8 cellular contexts compared by ENCODE assay signal in the genomic region with DNA sequence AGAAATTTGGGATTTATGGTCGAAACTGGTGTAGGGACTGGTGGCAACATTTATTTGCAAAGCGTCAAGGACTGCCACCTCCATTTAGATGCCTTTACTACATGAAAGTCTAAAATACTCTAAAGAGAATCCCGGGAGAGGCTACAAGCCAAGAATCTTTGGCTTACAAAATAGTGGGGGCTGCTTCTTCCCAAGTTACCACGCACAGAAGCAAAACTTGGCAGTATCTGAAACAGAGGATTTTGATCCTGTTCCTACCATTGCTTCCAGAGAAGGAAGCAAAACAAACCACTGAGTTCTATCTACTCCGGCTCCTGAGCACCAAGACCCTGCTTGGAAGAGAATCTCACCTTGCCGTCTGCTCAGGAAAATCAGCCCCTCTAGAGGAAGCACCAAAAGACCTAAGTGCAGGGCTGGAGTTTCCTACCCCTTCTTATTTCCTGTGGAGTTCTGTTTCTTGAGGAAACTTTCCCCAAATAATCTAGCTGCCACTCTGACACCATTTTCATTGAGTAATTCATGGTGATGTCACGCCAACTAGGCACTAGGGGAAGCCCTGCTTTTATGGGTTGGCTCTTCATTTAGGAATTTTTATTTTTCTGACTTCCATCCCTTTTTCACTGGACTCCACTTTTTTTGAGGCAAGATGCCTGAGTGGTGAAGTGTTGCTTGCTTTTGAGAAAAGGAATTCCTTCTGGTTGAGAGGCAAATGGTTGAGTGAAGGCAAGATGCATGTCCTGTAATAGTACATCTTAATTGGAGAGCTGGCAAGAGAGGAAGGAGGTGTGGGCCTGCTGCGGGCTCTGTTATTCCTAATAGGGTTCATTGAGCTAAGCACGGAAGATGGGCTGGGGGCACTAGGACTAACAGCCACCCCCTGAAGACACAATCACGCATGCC. TPM values are rescaled to one million over a fixed set of nuclear protein-coding genes. Genes with fewer than 3 reads are reported as not detected.
DNase-seq lines count a peak whose midpoint lies in the region; ATAC-seq and TF ChIP-seq lines count a peak whose summit lies in the region.

No MANE protein-coding gene starts in this region.

- peak overlapping the region; percentile 88 to 100 (median 99) for H3K27ac Mint-ChIP-seq in CD4-positive, alpha-beta memory T cell

- H3K18ac ChIP-seq in IMR-90 (ENCODE audit: low read depth, low read length), result peak overlapping the region; percentile 90

- CTCF ChIA-PET in CD4-positive, alpha-beta memory T cell (lab: Charles Lee; ENCODE audit: partially characterized antibody), result interaction anchor here (0.7 to 13.5 kb wide), 22 partner anchors 8 to 196 kb away, joined by 3 to 173 read pairs (median 4); no protein-coding TSS in a partner anchor
- CTCF ChIA-PET in IMR-90 (lab: Yijun Ruan, JAX), result interaction anchor here (1.0 to 1.1 kb wide), 2 partner anchors 14 to 18 kb away, joined by 3 to 4 read pairs; no protein-coding TSS in a partner anchor

- H3K4me1 Mint-ChIP-seq in CD4-positive, alpha-beta memory T cell, result peaks cover 72 to 100% (median 90%) of the 10 kb centered on the region in 4 donors

- H4K91ac ChIP-seq in IMR-90 (ENCODE audit: insufficient read depth, low read depth, low read length), result peak overlapping the region; percentile 51

- peak overlapping the region; percentile 79; the same call in 1 of the 2 replicates for H4K5ac ChIP-seq in IMR-90 (ENCODE audit: low read depth, low read length)

- no peaks in the 10 kb centered on the region for H3K79me1 ChIP-seq in IMR-90 (ENCODE audit: low read depth in 1 of 2, low read length in 2 of 2)

- H2BK20ac ChIP-seq in IMR-90 (ENCODE audit: low read depth, low read length), result peak overlapping the region; percentile 83

- H3K4me2 ChIP-seq in IMR-90 (ENCODE audit: low read depth, low read length), result peak overlapping the region; percentile 69

- peak overlapping the region; percentile 26 to 76 for H4K8ac ChIP-seq in IMR-90 (ENCODE audit: low read depth in 2 of 2, low read length in 2 of 2)

- TF ChIP-seq POLR2A in IMR-90 (IDR thresholded peaks at IDR 0.05; ENCODE audit: low read depth, low read length), result no peak

- in situ Hi-C loops in IMR-90 (cut with MboI; ENCODE audit: low sequenced_read_pairs) (no loop called here), brain microvascular endothelial cell (cut with HindIII; ENCODE audit: low pct_ligation_motif_present, low sequenced_read_pairs) (no loop called here)

- intact Hi-C loops in CD4-positive, alpha-beta memory T cell (cut with micrococcal nuclease), result loop anchor here (2.0 kb wide), 1 partner anchor 36 kb away; a partner anchor contains a TSS
- intact Hi-C loops in IMR-90 (cut with micrococcal nuclease), result loop anchor here (2.0 kb wide), 1 partner anchor 30 kb away; no protein-coding TSS in a partner anchor
- intact Hi-C loops in mucosa of descending colon (cut with DNase I, micrococcal nuclease), result no loop called here

- H3K27me3 Mint-ChIP-seq in CD4-positive, alpha-beta memory T cell, result no peaks in the 10 kb centered on the region

- peak in 1 of 5 donors; percentile 62 for DNase-seq in CD4-positive, alpha-beta memory T cell
- DNase-seq in IMR-90 (peak; percentile 92), brain microvascular endothelial cell (peak; percentile 49), mucosa of descending colon (no peak), Ammon's horn (ENCODE audit: low spot score) (no peak), OCI-M1 (lab: John Stamatoyannopoulos, UW) (no peak)

- H3K36me3 Mint-ChIP-seq in CD4-positive, alpha-beta memory T cell, result no peaks in the 10 kb centered on the region

- H3K4me3 ChIP-seq in CD4-positive, alpha-beta memory T cell (ENCODE audit: low read length in 2 of 2), result peak overlapping the region; percentile 9 to 17
- H3K4me3 ChIP-seq in IMR-90 (ENCODE audit: insufficient read depth, low read depth, low read length) (no peak overlapping the region), brain microvascular endothelial cell (ENCODE audit: low read depth, low read length) (no peak overlapping the region), mucosa of descending colon (no peak overlapping the region)

- no peaks in the 10 kb centered on the region for H3K27me3 ChIP-seq in CD4-positive, alpha-beta memory T cell (ENCODE audit: insufficient read depth, low read length)
- no peaks in the 10 kb centered on the region for H3K27me3 ChIP-seq in IMR-90 (ENCODE audit: control insufficient read depth, insufficient read depth, low read length)
- no peaks in the 10 kb centered on the region for H3K27me3 ChIP-seq in brain microvascular endothelial cell (replicated peaks)

- H3K4ac ChIP-seq in IMR-90 (ENCODE audit: low read depth, low read length), result peak overlapping the region; percentile 70

- WGBS in IMR-90 (ENCODE audit: extremely low coverage in 2 of 2, insufficient read length in 1 of 2), 2 experiments, result no CpG with 5 or more reads among the region's 10 CpGs

- peak overlapping the region; percentile 88 for H2BK5ac ChIP-seq in IMR-90 (ENCODE audit: low read depth, low read length, poor library complexity, severe bottlenecking)

- H2BK120ac ChIP-seq in IMR-90 (ENCODE audit: low read depth, low read length), result peak overlapping the region; percentile 78

- peak overlapping the region; percentile 20; the same call in 1 of the 2 replicates for H3K23ac ChIP-seq in IMR-90 (ENCODE audit: low read depth, low read length)

- H3K9me3 ChIP-seq in CD4-positive, alpha-beta memory T cell (ENCODE audit: control insufficient read depth in 1 of 2, low read length in 2 of 2), result no peaks in the 10 kb centered on the region
- H3K9me3 ChIP-seq in IMR-90 (ENCODE audit: control insufficient read depth, insufficient read depth, low read length) (no peaks in the 10 kb centered on the region), mucosa of descending colon (no peaks in the 10 kb centered on the region)

- H3K4me3 Mint-ChIP-seq in CD4-positive, alpha-beta memory T cell, result peak overlapping the region; percentile 46 to 88 (median 76)

- peaks cover 14% of the 10 kb centered on the region for H3K9me1 ChIP-seq in IMR-90 (ENCODE audit: insufficient read depth, low read length)

- TF ChIP-seq CTCF in IMR-90 (conservative IDR thresholded peaks at IDR 0.05; ENCODE audit: low read depth, low read length) (no peak), brain microvascular endothelial cell (IDR thresholded peaks at IDR 0.05; ENCODE audit: low read depth, low read length, missing control alignments) (no peak), mucosa of descending colon (IDR thresholded peaks at IDR 0.05) (no peak)

- no peak overlapping the region; the same call in none of the 2 replicates for H2AK5ac ChIP-seq in IMR-90 (ENCODE audit: low read depth, low read length)

- H3K56ac ChIP-seq in IMR-90 (ENCODE audit: extremely low read depth, insufficient read depth, low read length), result peak overlapping the region; percentile 45

- TF ChIP-seq RAD21 in IMR-90 (IDR thresholded peaks at IDR 0.05; ENCODE audit: low read length), result no peak

- no TSS peak for BruUV-seq in IMR-90 (replicated peaks; lab: Mats Ljungman, UMichigan)

- POLR2A ChIA-PET in CD4-positive, alpha-beta memory T cell (lab: Charles Lee; ENCODE audit: partially characterized antibody), result interaction anchor here (0.8 to 25.0 kb wide), 22 partner anchors 9 to 1090 kb away, joined by 3 to 1146 read pairs (median 6); a partner anchor contains a TSS
- POLR2A ChIA-PET in IMR-90 (lab: Charles Lee; ENCODE audit: unreplicated experiment), result no interaction called here

- peak overlapping the region; percentile 47 for H3K9ac ChIP-seq in IMR-90 (ENCODE audit: low read depth, low read length)

- peak overlapping the region; percentile 83 for H2AFZ ChIP-seq in IMR-90 (replicated peaks; ENCODE audit: low read length, poor library complexity)

- no peaks in the 10 kb centered on the region for H4K20me1 ChIP-seq in IMR-90 (ENCODE audit: insufficient read depth, low read length)

- peak overlapping the region; percentile 31; the same call in 2 of the 3 replicates for H2BK15ac ChIP-seq in IMR-90 (ENCODE audit: low read depth, low read length)

- peak overlapping the region; percentile 53 for H2AK9ac ChIP-seq in IMR-90 (replicated peaks; ENCODE audit: low read depth, low read length, poor library complexity)

- H3K36me3 ChIP-seq in CD4-positive, alpha-beta memory T cell (ENCODE audit: insufficient read depth, low read length), result no peaks in the 10 kb centered on the region
- H3K36me3 ChIP-seq in IMR-90 (ENCODE audit: control insufficient read depth, insufficient read depth, low read length), result no peaks in the 10 kb centered on the region
- H3K36me3 ChIP-seq in brain microvascular endothelial cell (replicated peaks), result no peaks in the 10 kb centered on the region
- H3K36me3 ChIP-seq in mucosa of descending colon (ENCODE audit: low read depth), result no peaks in the 10 kb centered on the region

- peaks cover 99% of the 10 kb centered on the region for H3K4me1 ChIP-seq in CD4-positive, alpha-beta memory T cell (ENCODE audit: insufficient read depth, low read length)
- H3K4me1 ChIP-seq in IMR-90 (ENCODE audit: control insufficient read depth, insufficient read depth, low read length), result peaks cover 34% of the 10 kb centered on the region
- peaks cover 18% of the 10 kb centered on the region for H3K4me1 ChIP-seq in mucosa of descending colon (ENCODE audit: low read depth)

- dilution Hi-C loops in IMR-90 (cut with HindIII; ENCODE audit: low sequenced_read_pairs, unreplicated experiment), result no loop called here

- H3K27ac ChIP-seq in CD4-positive, alpha-beta memory T cell (ENCODE audit: low read depth, low read length), result peak overlapping the region; percentile 93
- peak overlapping the region; percentile 71 for H3K27ac ChIP-seq in IMR-90 (ENCODE audit: insufficient read depth, low read length)
- H3K27ac ChIP-seq in brain microvascular endothelial cell, result peak overlapping the region; percentile 86

- H3K14ac ChIP-seq in IMR-90 (replicated peaks; ENCODE audit: low read depth, low read length), result peak overlapping the region; percentile 65

- peak; percentile 67 for ATAC-seq in IMR-90 (ENCODE audit: low read depth)
- ATAC-seq in mucosa of descending colon, result peak; percentile 10
- no peak for ATAC-seq in HG03280 (IDR thresholded peaks at IDR 0.05; ENCODE audit: unreplicated experiment)
- no peak for ATAC-seq in HG02938 (IDR thresholded peaks at IDR 0.05; ENCODE audit: unreplicated experiment)

- no peaks in the 10 kb centered on the region for H3K9me3 Mint-ChIP-seq in CD4-positive, alpha-beta memory T cell

TF ChIP-seq in IMR-90, 13 proteins besides CTCF, POLR2A, EP300 and RAD21:
- no peak for TF ChIP-seq SMC3 (IDR thresholded peaks at IDR 0.05; ENCODE audit: low read depth, low read length)
- TF ChIP-seq CEBPB (IDR thresholded peaks at IDR 0.05; ENCODE audit: low read depth, low read length), result peak; percentile 73
- TF ChIP-seq NFE2L2 (IDR thresholded peaks at IDR 0.05; ENCODE audit: low read depth, low read length), result no peak
TF ChIP-seq in IMR-90: peak in this region for 1.

RNA-seq across cellular contexts. Expression of a gene that starts 36.8 kb away (rescaled TPM):
- 100 to 1,000 TPM; 168 to 172 TPM for total RNA-seq in CD4-positive, alpha-beta memory T cell
- 100 to 1,000 TPM in 1 of 2 donors, 10 to 100 TPM in 1; 52.8 to 113 TPM for polyA plus RNA-seq in CD4-positive, alpha-beta memory T cell
- 73.7 and 85.8 TPM in 2 replicates for total RNA-seq in IMR-90 (2012; rRNA removed)
- 24.8 and 29.7 TPM in 2 replicates for polyA plus RNA-seq in IMR-90 (2012; rRNA removed)
- 6.9 and 14.5 TPM in 2 replicates for polyA plus RNA-seq in IMR-90 (2012; cell fraction: cytosol; rRNA removed)
- 24.1 and 88.2 TPM in 2 replicates for polyA plus RNA-seq in IMR-90 (2012; cell fraction: nucleus; rRNA removed; ENCODE audit: low replicate concordance)
- 10 to 100 TPM; 47.9 to 88.3 (median 66.3) TPM for total RNA-seq in mucosa of descending colon

Comparison
In these comparisons a context has a peak if more than half of its experiments do, and no peak if none do; other contexts are left out.
1. DNase-seq: peak in IMR-90 (single experiment) and brain microvascular endothelial cell (single experiment); none in mucosa of descending colon (0 of 3), Ammon's horn (single experiment) and OCI-M1 (single experiment).
2. H3K4me3 ChIP-seq: peak in CD4-positive, alpha-beta memory T cell (2 of 2); none in IMR-90 (single experiment), brain microvascular endothelial cell (single experiment) and mucosa of descending colon (single experiment).
3. ATAC-seq: peak in IMR-90 (single experiment) and mucosa of descending colon (single experiment); none in HG03280 (single experiment) and HG02938 (single experiment).
4. intact Hi-C loops: an anchor here in CD4-positive, alpha-beta memory T cell (2.0 kb wide) and IMR-90 (2.0 kb wide); none called in mucosa of descending colon.
5. Peak in every context shown above with its lines, with median percentiles within 50 percentile points of each other: H3K27ac ChIP-seq.